Comparison of ENCODE assay signal across 20 cellular contexts in the genomic region with DNA sequence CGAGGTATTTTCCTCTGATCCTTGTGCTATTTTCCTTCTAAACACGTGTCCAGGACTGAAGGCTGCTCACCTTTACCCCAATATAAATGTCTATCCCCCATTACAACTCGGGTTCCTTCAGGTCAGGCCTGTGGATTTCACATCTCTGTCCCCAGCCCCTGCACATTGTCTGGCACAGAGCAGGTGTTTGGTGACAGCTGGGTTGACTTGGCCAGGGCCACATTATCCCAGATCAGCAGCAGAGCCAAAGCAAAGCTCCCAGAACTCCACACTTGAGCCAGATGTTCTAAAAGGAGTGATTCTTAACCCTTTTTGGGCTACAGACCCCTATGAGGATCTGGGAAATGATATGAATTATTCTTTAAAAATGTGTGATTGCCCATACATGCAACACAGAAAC. TPM values are rescaled to one million over a fixed set of nuclear protein-coding genes. Genes with fewer than 3 reads are reported as not detected.
A peak's percentile ranks its signal among the peaks of the same experiment; 100 is the strongest.
DNase-seq lines count a peak whose midpoint lies in the region; ATAC-seq and TF ChIP-seq lines count a peak whose summit lies in the region.
"Had no signal": no experiment of that assay in that cellular context is flagged by ENCODE, and none has a peak within 500 bp of the region (broad histone marks: within the 10 kb centered on the region; RNA-seq: fewer than 3 reads in every experiment).

No MANE protein-coding gene starts in this region.

- H3K4me3 Mint-ChIP-seq in natural killer cell treated with Interleukin-12 subunit alpha and Interleukin-12 subunit beta and Interleukin-15 and Interleukin-18, amount 100 ng/mL, for 72 hours = no peak overlapping the region
- H3K4me3 Mint-ChIP-seq in natural killer cell = no peak overlapping the region
- H3K4me3 Mint-ChIP-seq in activated naive CD8-positive, alpha-beta T cell treated with anti-CD3 and anti-CD28 coated beads, Interleukin-2, amount 50 U/mL, for 24 hours = no peak overlapping the region
- H3K4me3 Mint-ChIP-seq: endodermal cell; T-helper 2 cell treated with Interferon-gamma antibody and Interleukin-4, amounts not matched to agents 5 μg/mL and 100 μg/mL, for 36 hours had no signal

- no peak for DNase-seq in natural killer cell treated with Interleukin-12 subunit alpha and Interleukin-12 subunit beta and Interleukin-15 and Interleukin-18, amount 100 ng/mL, for 72 hours (ENCODE audit: low spot score)
- DNase-seq in natural killer cell = no peak
- no peak for DNase-seq in activated naive CD8-positive, alpha-beta T cell treated with anti-CD3 and anti-CD28 coated beads, Interleukin-2, amount 50 U/mL, for 24 hours
- DNase-seq in transverse colon = no peak
- DNase-seq in putamen (ENCODE audit: low spot score) = no peak
- no peak for DNase-seq in SHP77 treated with DMSO at 0.1 percent for 48 hours (lab: John Stamatoyannopoulos, UW)
- DNase-seq: endodermal cell, H7, hippocampal formation, islet precursor cell, NCI-H2029, NCI-H69, OCI-M1, uterus had no signal

- H3K9me3 Mint-ChIP-seq in natural killer cell treated with Interleukin-12 subunit alpha and Interleukin-12 subunit beta and Interleukin-15 and Interleukin-18, amount 100 ng/mL, for 72 hours = no peaks in the 10 kb centered on the region
- no peaks in the 10 kb centered on the region for H3K9me3 Mint-ChIP-seq in natural killer cell
- H3K9me3 Mint-ChIP-seq in activated naive CD8-positive, alpha-beta T cell treated with anti-CD3 and anti-CD28 coated beads, Interleukin-2, amount 50 U/mL, for 24 hours = no peaks in the 10 kb centered on the region
- H3K9me3 Mint-ChIP-seq: endodermal cell; T-helper 2 cell treated with Interferon-gamma antibody and Interleukin-4, amounts not matched to agents 5 μg/mL and 100 μg/mL, for 36 hours had no signal

- intact Hi-C loops in natural killer cell (cut with micrococcal nuclease) (no loop called here), transverse colon (cut with DNase I; ENCODE audit: low total_unique reads) (loop anchor here (5.0 kb wide), 1 partner anchor 37 kb away; the partner anchor contains the start of gene MAP3K14)

- H3K36me3 ChIP-seq in muscle layer of colon (ENCODE audit: insufficient read depth, low read length) (peaks cover 38% of the 10 kb centered on the region), transverse colon (peaks cover 0 to 8% (median 4%) of the 10 kb centered on the region in 4 donors)
- H3K36me3 ChIP-seq: uterus had no signal

- H3K4me3 ChIP-seq in muscle layer of colon (ENCODE audit: low read depth in 1 of 2, low read length in 2 of 2) (no peak overlapping the region), transverse colon (no peak overlapping the region)
- H3K4me3 ChIP-seq: uterus had no signal

- H3K9ac ChIP-seq in muscle layer of colon (ENCODE audit: low read length) = no peak overlapping the region

- ATAC-seq in natural killer cell treated with Interleukin-12 subunit alpha and Interleukin-12 subunit beta and Interleukin-15 and Interleukin-18, amount 100 ng/mL, for 72 hours = no peak
- ATAC-seq in natural killer cell (no peak), SK-N-SH treated with all-trans-retinoic acid at 6 μM for 48 hours (no peak)
- ATAC-seq in activated naive CD8-positive, alpha-beta T cell treated with anti-CD3 and anti-CD28 coated beads, Interleukin-2, amount 50 U/mL, for 24 hours = no peak
- ATAC-seq: activated CD4-positive, CD25-positive, alpha-beta regulatory T cell treated with anti-CD3 and anti-CD28 coated beads, Interleukin-2, amount 50 U/mL, for 24 hours had no signal

- H3K27ac ChIP-seq in muscle layer of colon (ENCODE audit: low read depth, low read length) (peak overlapping the region; percentile 19), transverse colon (peak overlapping the region in 3 of 4 donors; percentile 44 to 83 (median 78))
- H3K27ac ChIP-seq: uterus had no signal

- H3K4me1 ChIP-seq in muscle layer of colon (ENCODE audit: insufficient read depth, low read length) (peaks cover 55% of the 10 kb centered on the region), transverse colon (peaks cover 13 to 37% (median 23%) of the 10 kb centered on the region in 4 donors)

- H3K36me3 Mint-ChIP-seq in natural killer cell treated with Interleukin-12 subunit alpha and Interleukin-12 subunit beta and Interleukin-15 and Interleukin-18, amount 100 ng/mL, for 72 hours = peaks cover 7% of the 10 kb centered on the region
- H3K36me3 Mint-ChIP-seq in natural killer cell = no peaks in the 10 kb centered on the region
- peaks cover 43% of the 10 kb centered on the region for H3K36me3 Mint-ChIP-seq in activated naive CD8-positive, alpha-beta T cell treated with anti-CD3 and anti-CD28 coated beads, Interleukin-2, amount 50 U/mL, for 24 hours (ENCODE audit: low read depth)

- H3K9me3 ChIP-seq in muscle layer of colon (ENCODE audit: low read length) = no peaks in the 10 kb centered on the region
- H3K9me3 ChIP-seq in transverse colon = no peaks in the 10 kb centered on the region
- H3K9me3 ChIP-seq: uterus had no signal

- peak overlapping the region; percentile 39 for H3K27ac Mint-ChIP-seq in natural killer cell treated with Interleukin-12 subunit alpha and Interleukin-12 subunit beta and Interleukin-15 and Interleukin-18, amount 100 ng/mL, for 72 hours
- H3K27ac Mint-ChIP-seq in natural killer cell = no peak overlapping the region
- peak overlapping the region; percentile 46 for H3K27ac Mint-ChIP-seq in activated naive CD8-positive, alpha-beta T cell treated with anti-CD3 and anti-CD28 coated beads, Interleukin-2, amount 50 U/mL, for 24 hours
- H3K27ac Mint-ChIP-seq: endodermal cell; T-helper 2 cell treated with Interferon-gamma antibody and Interleukin-4, amounts not matched to agents 5 μg/mL and 100 μg/mL, for 36 hours had no signal

- WGBS in transverse colon (ENCODE audit: low coverage in 1 of 2), 2 donors = 61 to 76% methylated on average over 3 of the region's 3 CpGs

- H3K27me3 Mint-ChIP-seq in natural killer cell treated with Interleukin-12 subunit alpha and Interleukin-12 subunit beta and Interleukin-15 and Interleukin-18, amount 100 ng/mL, for 72 hours = no peaks in the 10 kb centered on the region
- H3K27me3 Mint-ChIP-seq in natural killer cell (ENCODE audit: low read depth in 2 of 2) = no peaks in the 10 kb centered on the region
- H3K27me3 Mint-ChIP-seq in activated naive CD8-positive, alpha-beta T cell treated with anti-CD3 and anti-CD28 coated beads, Interleukin-2, amount 50 U/mL, for 24 hours = no peaks in the 10 kb centered on the region

- in situ Hi-C loops in transverse colon (cut with MboI; ENCODE audit: low pct_ligation_motif_present in 1 of 4, low pct_unique_long_range_greater_than_20kb in 1 of 4, low sequenced_read_pairs in 3 of 4) = loop anchor here (5.0 to 10.0 kb wide), 3 partner anchors 97 to 105 kb away; no protein-coding TSS in a partner anchor

- TF ChIP-seq EP300 in transverse colon (IDR thresholded peaks at IDR 0.05; ENCODE audit: low read depth) = no peak

- TF ChIP-seq CTCF in natural killer cell (IDR thresholded peaks at IDR 0.05) (no peak), transverse colon (IDR thresholded peaks at IDR 0.05) (no peak)

- H3K27me3 ChIP-seq in muscle layer of colon (ENCODE audit: control insufficient read depth in 1 of 2, insufficient read depth in 2 of 2, low read length in 2 of 2) = no peaks in the 10 kb centered on the region
- no peaks in the 10 kb centered on the region for H3K27me3 ChIP-seq in transverse colon
- H3K27me3 ChIP-seq: uterus had no signal

- TF ChIP-seq POLR2A in transverse colon (IDR thresholded peaks at IDR 0.05) = no peak

- H3K4me1 Mint-ChIP-seq in natural killer cell treated with Interleukin-12 subunit alpha and Interleukin-12 subunit beta and Interleukin-15 and Interleukin-18, amount 100 ng/mL, for 72 hours (ENCODE audit: low read depth in 2 of 2) = peaks cover 27 to 30% of the 10 kb centered on the region in 2 donors
- H3K4me1 Mint-ChIP-seq in natural killer cell = peaks cover 6 to 17% of the 10 kb centered on the region in 2 donors
- H3K4me1 Mint-ChIP-seq in activated naive CD8-positive, alpha-beta T cell treated with anti-CD3 and anti-CD28 coated beads, Interleukin-2, amount 50 U/mL, for 24 hours = peaks cover 19% of the 10 kb centered on the region

TF ChIP-seq in SK-N-SH treated with all-trans-retinoic acid at 6 μM for 48 hours, 23 proteins besides CTCF, POLR2A, EP300 and RAD21:
- TF ChIP-seq PPARA (CRISPR knock-in tag; IDR thresholded peaks at IDR 0.05; ENCODE audit: borderline replicate concordance) (no peak), ZNF8 (CRISPR knock-in tag; IDR thresholded peaks at IDR 0.05) (no peak), ZFP30 (CRISPR knock-in tag; IDR thresholded peaks at IDR 0.05) (no peak)

RNA-seq across cellular contexts. Expression of gene SPATA32, which starts 18.0 kb away (rescaled TPM):
- total RNA-seq in natural killer cell treated with Interleukin-12 subunit alpha and Interleukin-12 subunit beta and Interleukin-15 and Interleukin-18, amount 100 ng/mL, for 72 hours = under 1 TPM; 0.62 to 0.81 TPM
- total RNA-seq in natural killer cell (under 1 TPM in 1 of 3 donors, not detected in 2; 0.43 TPM), transverse colon (under 1 TPM in 1 of 4 donors, not detected in 3; 0.48 TPM)
- total RNA-seq: astrocyte, SK-MEL-5, uterus had no signal

RNA-seq across cellular contexts. Expression of gene MAP3K14, which starts 36.9 kb away (rescaled TPM):
- 10 to 100 TPM; 65.9 to 75.4 TPM for total RNA-seq in natural killer cell treated with Interleukin-12 subunit alpha and Interleukin-12 subunit beta and Interleukin-15 and Interleukin-18, amount 100 ng/mL, for 72 hours
- total RNA-seq in natural killer cell (10 to 100 TPM; 28.0 to 31.9 (median 31.6) TPM), transverse colon (10 to 100 TPM; 13.0 to 33.7 (median 18.7) TPM)

RNA-seq across cellular contexts. Expression of gene FMNL1, which starts 58.2 kb away (rescaled TPM):
- 100 to 1,000 TPM; 280 to 380 TPM for total RNA-seq in natural killer cell treated with Interleukin-12 subunit alpha and Interleukin-12 subunit beta and Interleukin-15 and Interleukin-18, amount 100 ng/mL, for 72 hours
- 100 to 1,000 TPM; 741 to 836 (median 752) TPM for total RNA-seq in natural killer cell
- 10 to 100 TPM in 2 of 4 donors, 1 to 10 TPM in 2; 1.2 to 17.5 (median 10.6) TPM for total RNA-seq in transverse colon

Comparison
In these comparisons a context has a peak if more than half of its experiments do, and no peak if none do; other contexts are left out.
1. H3K27ac Mint-ChIP-seq: peak in natural killer cell treated with Interleukin-12 subunit alpha and Interleukin-12 subunit beta and Interleukin-15 and Interleukin-18, amount 100 ng/mL, for 72 hours (2 of 2) and activated naive CD8-positive, alpha-beta T cell treated with anti-CD3 and anti-CD28 coated beads, Interleukin-2, amount 50 U/mL, for 24 hours (single experiment); none in natural killer cell (0 of 2).
2. RNA of gene FMNL1, which starts 58.2 kb away (total RNA-seq): 741 to 836 TPM in natural killer cell and 280 to 380 TPM in natural killer cell treated with Interleukin-12 subunit alpha and Interleukin-12 subunit beta and Interleukin-15 and Interleukin-18, amount 100 ng/mL, for 72 hours; 1.2 to 17.5 TPM in transverse colon; every median in the first group is over 10 times any median in the second.